23 cellular contexts compared by ENCODE assay signal in genomic region chr7:124489925-124490324, GRCh38.
DNase-seq lines count a peak whose midpoint lies in the region; FAIRE-seq and TF ChIP-seq lines count a peak whose summit lies in the region.
"Had no signal": no experiment of that assay in that cellular context is flagged by ENCODE, and none has a peak within 500 bp of the region (broad histone marks: within the 10 kb centered on the region; RNA-seq: fewer than 3 reads in every experiment).

No MANE protein-coding gene starts in this region.

- DNase-seq in COLO668 (lab: John Stamatoyannopoulos, UW; ENCODE audit: unreplicated experiment): peak; percentile 17
- peak; percentile 19 for DNase-seq in NCI-H1092 treated with DMSO at 0.1 percent for 48 hours (lab: John Stamatoyannopoulos, UW)
- DNase-seq in NCI-H69 (lab: John Stamatoyannopoulos, UW): peak; percentile 87
- no peak for DNase-seq in GM20000 (ENCODE audit: low spot score)
- DNase-seq in NCI-H82 treated with DMSO at 0.1 percent for 48 hours (lab: John Stamatoyannopoulos, UW; ENCODE audit: unreplicated experiment): no peak
- DNase-seq in activated CD4-positive, alpha-beta T cell treated with anti-CD3 and anti-CD28 coated beads for 48 hours: no peak
- DNase-seq in germinal center (ENCODE audit: low spot score): no peak
- DNase-seq: activated CD4-positive, alpha-beta T cell treated with anti-CD3 and anti-CD28 coated beads, Interleukin-2, amount 10 ng/mL, durations not matched to agents 24 days and 14 days; activated CD8-positive, alpha-beta memory T cell treated with anti-CD3 and anti-CD28 coated beads, Interleukin-2, amount 50 U/mL, for 4 hours; activated gamma-delta T cell; amniotic stem cell; CD4-positive, alpha-beta memory T cell; effector CD4-positive, alpha-beta T cell; esophagus squamous epithelium; glutamatergic neuron; HCEC 1CT; naive B cell; NCI-H524; psoas muscle; stimulated activated CD4-positive, alpha-beta T cell treated with anti-CD3 and anti-CD28 coated beads, Interleukin-4, amount 100 ng/mL, for 24 hours had no signal

- no peak for TF ChIP-seq CTCF in GM20000 (IDR thresholded peaks at IDR 0.05; ENCODE audit: extremely low read depth, missing control alignments)

- FAIRE-seq in islet of Langerhans (lab: Jason Lieb, UNC): peak; percentile 94
- FAIRE-seq: TTC549, urothelium cell line had no signal

Comparison
In these comparisons a context has a peak if more than half of its experiments do, and no peak if none do; other contexts are left out.
1. DNase-seq: peak in COLO668 (single experiment), NCI-H1092 treated with DMSO at 0.1 percent for 48 hours (single experiment) and NCI-H69 (single experiment); none in GM20000 (single experiment), NCI-H82 treated with DMSO at 0.1 percent for 48 hours (single experiment), activated CD4-positive, alpha-beta T cell treated with anti-CD3 and anti-CD28 coated beads for 48 hours (single experiment) and germinal center (single experiment).